Comparison of ENCODE assay signal across 1 cellular context in the genomic region with DNA sequence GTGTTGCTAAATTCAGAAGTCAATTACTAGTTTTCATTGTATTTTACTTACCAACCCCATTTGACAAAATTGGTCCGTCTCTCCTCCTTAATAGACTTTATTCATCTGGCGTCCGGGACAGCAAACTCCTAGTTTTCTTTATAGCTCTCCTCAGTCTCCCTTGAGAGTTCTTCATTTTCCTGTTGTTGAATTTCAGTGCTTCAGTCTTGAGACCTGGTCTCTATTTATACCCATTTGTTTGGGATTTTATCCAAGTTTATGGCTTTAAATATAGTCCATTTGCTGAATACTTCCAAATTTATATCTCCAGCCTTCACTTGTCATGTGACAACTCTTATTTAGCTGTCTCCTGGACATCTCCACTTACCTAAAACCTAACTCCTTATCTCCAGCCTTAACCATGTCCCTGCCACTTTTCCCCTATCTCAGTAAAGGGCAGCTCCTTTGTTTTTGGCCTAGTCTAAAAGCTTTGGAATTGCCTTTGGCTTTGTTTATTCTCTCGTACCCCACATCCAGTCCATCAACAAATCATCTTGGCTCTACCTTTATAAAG.
TF ChIP-seq lines count a peak whose summit lies in the region.

No MANE protein-coding gene starts in this region.

TF ChIP-seq in GM23338, 12 proteins besides CTCF, POLR2A, EP300 and RAD21 (continued from another document):
- TF ChIP-seq, protein P1, sequence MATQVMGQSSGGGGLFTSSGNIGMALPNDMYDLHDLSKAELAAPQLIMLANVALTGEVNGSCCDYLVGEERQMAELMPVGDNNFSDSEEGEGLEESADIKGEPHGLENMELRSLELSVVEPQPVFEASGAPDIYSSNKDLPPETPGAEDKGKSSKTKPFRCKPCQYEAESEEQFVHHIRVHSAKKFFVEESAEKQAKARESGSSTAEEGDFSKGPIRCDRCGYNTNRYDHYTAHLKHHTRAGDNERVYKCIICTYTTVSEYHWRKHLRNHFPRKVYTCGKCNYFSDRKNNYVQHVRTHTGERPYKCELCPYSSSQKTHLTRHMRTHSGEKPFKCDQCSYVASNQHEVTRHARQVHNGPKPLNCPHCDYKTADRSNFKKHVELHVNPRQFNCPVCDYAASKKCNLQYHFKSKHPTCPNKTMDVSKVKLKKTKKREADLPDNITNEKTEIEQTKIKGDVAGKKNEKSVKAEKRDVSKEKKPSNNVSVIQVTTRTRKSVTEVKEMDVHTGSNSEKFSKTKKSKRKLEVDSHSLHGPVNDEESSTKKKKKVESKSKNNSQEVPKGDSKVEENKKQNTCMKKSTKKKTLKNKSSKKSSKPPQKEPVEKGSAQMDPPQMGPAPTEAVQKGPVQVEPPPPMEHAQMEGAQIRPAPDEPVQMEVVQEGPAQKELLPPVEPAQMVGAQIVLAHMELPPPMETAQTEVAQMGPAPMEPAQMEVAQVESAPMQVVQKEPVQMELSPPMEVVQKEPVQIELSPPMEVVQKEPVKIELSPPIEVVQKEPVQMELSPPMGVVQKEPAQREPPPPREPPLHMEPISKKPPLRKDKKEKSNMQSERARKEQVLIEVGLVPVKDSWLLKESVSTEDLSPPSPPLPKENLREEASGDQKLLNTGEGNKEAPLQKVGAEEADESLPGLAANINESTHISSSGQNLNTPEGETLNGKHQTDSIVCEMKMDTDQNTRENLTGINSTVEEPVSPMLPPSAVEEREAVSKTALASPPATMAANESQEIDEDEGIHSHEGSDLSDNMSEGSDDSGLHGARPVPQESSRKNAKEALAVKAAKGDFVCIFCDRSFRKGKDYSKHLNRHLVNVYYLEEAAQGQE (IDR thresholded peaks at IDR 0.05; ENCODE audit: unreplicated experiment), result no peak
- no peak for TF ChIP-seq STAT1 (IDR thresholded peaks at IDR 0.05; ENCODE audit: unreplicated experiment)
- no peak for TF ChIP-seq ZNF331 (CRISPR knock-in tag; IDR thresholded peaks at IDR 0.05; ENCODE audit: low read depth)
- no peak for TF ChIP-seq NANOG (IDR thresholded peaks at IDR 0.05; ENCODE audit: borderline replicate concordance)
- no peak for TF ChIP-seq JUNB (IDR thresholded peaks at IDR 0.05; ENCODE audit: unreplicated experiment)
- no peak for TF ChIP-seq ZNF114 (CRISPR knock-in tag; IDR thresholded peaks at IDR 0.05)
- TF ChIP-seq ETS1 (IDR thresholded peaks at IDR 0.05), result no peak
- no peak for TF ChIP-seq EZH2 (IDR thresholded peaks at IDR 0.05; ENCODE audit: low read depth, unreplicated experiment)
- no peak for TF ChIP-seq CREB1 (CRISPR knock-in tag; IDR thresholded peaks at IDR 0.05; ENCODE audit: low read depth)
- no peak for TF ChIP-seq ZNF462 (CRISPR knock-in tag; IDR thresholded peaks at IDR 0.05)
